Comparison of ENCODE assay signal across 20 cellular contexts in genomic region chr13:88246239-88246638, GRCh38.
DNase-seq lines count a peak whose midpoint lies in the region; FAIRE-seq and TF ChIP-seq lines count a peak whose summit lies in the region.
"Had no signal": no experiment of that assay in that cellular context is flagged by ENCODE, and none has a peak within 500 bp of the region (broad histone marks: within the 10 kb centered on the region; RNA-seq: fewer than 3 reads in every experiment).

No MANE protein-coding gene starts in this region.

- no peaks in the 10 kb centered on the region for H3K27me3 ChIP-seq in bronchial epithelial cell (ENCODE audit: control insufficient read depth, insufficient read depth, low read length)

- DNase-seq in DMS53 (lab: John Stamatoyannopoulos, UW) (peak; percentile 3), DMS53 treated with DMSO at 0.1 percent for 48 hours (lab: John Stamatoyannopoulos, UW; ENCODE audit: unreplicated experiment) (no peak), HPDE6-E6E7 (ENCODE audit: extremely low spot score) (peak; percentile 1), NCI-H510A (lab: John Stamatoyannopoulos, UW) (peak; percentile 2), bronchial epithelial cell (ENCODE audit: low read depth) (peak; percentile 37), H54 (ENCODE audit: insufficient read length, low spot score) (no peak), medulla oblongata (ENCODE audit: extremely low spot score) (no peak), type B pancreatic cell (ENCODE audit: extremely low spot score, unreplicated experiment) (no peak)
- DNase-seq: Calu3; CD4-positive, alpha-beta memory T cell; GF-D8; GM23248; IMR-90; NCI-H1436; NCI-H2081; NCI-H2227 treated with DMSO at 0.1 percent for 48 hours; NK-92 treated with Interleukin-12 subunit alpha and Interleukin-12 subunit beta, amount 100 ng/mL, for 24 hours; SIG-M5 had no signal

- H3K4me3 ChIP-seq in bronchial epithelial cell (ENCODE audit: low read depth, low read length) = no peak overlapping the region
- H3K4me3 ChIP-seq: GM23248 had no signal

- H3K27ac Mint-ChIP-seq in type B pancreatic cell = no peak overlapping the region
- H3K27ac Mint-ChIP-seq: CD4-positive, alpha-beta memory T cell; T-helper 1 cell treated with Interleukin-12 subunit alpha and Interleukin-12 subunit beta and Interleukin-4 antibody, amounts not matched to agents 30 μg/mL and 1 μg/mL, for 36 hours had no signal

- H3K36me3 ChIP-seq in bronchial epithelial cell (ENCODE audit: control insufficient read depth, insufficient read depth, low read length) = no peaks in the 10 kb centered on the region

- H3K9me3 Mint-ChIP-seq in type B pancreatic cell = no peaks in the 10 kb centered on the region
- H3K9me3 Mint-ChIP-seq: T-helper 1 cell treated with Interleukin-12 subunit alpha and Interleukin-12 subunit beta and Interleukin-4 antibody, amounts not matched to agents 30 μg/mL and 1 μg/mL, for 36 hours had no signal

- H3K36me3 Mint-ChIP-seq in type B pancreatic cell = no peaks in the 10 kb centered on the region
- H3K36me3 Mint-ChIP-seq: CD4-positive, alpha-beta memory T cell had no signal

- no peak for TF ChIP-seq CTCF in bronchial epithelial cell (IDR thresholded peaks at IDR 0.05; ENCODE audit: insufficient read depth, low read length, severe bottlenecking)
- TF ChIP-seq CTCF in type B pancreatic cell (conservative IDR thresholded peaks at IDR 0.05) = no peak

- TF ChIP-seq POLR2A in H54 (IDR thresholded peaks at IDR 0.05; ENCODE audit: low read depth, low read length) = no peak

- H3K27me3 Mint-ChIP-seq in type B pancreatic cell = no peaks in the 10 kb centered on the region
- H3K27me3 Mint-ChIP-seq: CD4-positive, alpha-beta memory T cell had no signal

- no peak overlapping the region for H3K4me3 Mint-ChIP-seq in type B pancreatic cell
- H3K4me3 Mint-ChIP-seq: CD4-positive, alpha-beta memory T cell; T-helper 1 cell treated with Interleukin-12 subunit alpha and Interleukin-12 subunit beta and Interleukin-4 antibody, amounts not matched to agents 30 μg/mL and 1 μg/mL, for 36 hours had no signal

- no peak for FAIRE-seq in bronchial epithelial cell (lab: Jason Lieb, UNC)
- no peak for FAIRE-seq in H54 (lab: Jason Lieb, UNC)
- FAIRE-seq: GM12892 had no signal

- H3K4me1 Mint-ChIP-seq in type B pancreatic cell (ENCODE audit: unreplicated experiment) = no peaks in the 10 kb centered on the region
- H3K4me1 Mint-ChIP-seq: CD4-positive, alpha-beta memory T cell had no signal

Comparison
In these comparisons a context has a peak if more than half of its experiments do, and no peak if none do; other contexts are left out.
1. DNase-seq: peak in DMS53 (single experiment), HPDE6-E6E7 (single experiment), NCI-H510A (single experiment) and bronchial epithelial cell (single experiment); none in DMS53 treated with DMSO at 0.1 percent for 48 hours (single experiment), H54 (single experiment), medulla oblongata (single experiment) and type B pancreatic cell (single experiment).